Comparison of ENCODE assay signal across 8 cellular contexts in genomic region chrX:120308959-120309872, GRCh38. TPM values are rescaled to one million over a fixed set of nuclear protein-coding genes. Genes with fewer than 3 reads are reported as not detected.
A peak's percentile ranks its signal among the peaks of the same experiment; 100 is the strongest.
DNase-seq lines count a peak whose midpoint lies in the region; ATAC-seq and TF ChIP-seq lines count a peak whose summit lies in the region.

No MANE protein-coding gene starts in this region.

- WGBS in aorta, 2 donors: 1 to 34% methylated on average over 52 of the region's 52 CpGs

- H3K27ac Mint-ChIP-seq in activated naive CD4-positive, alpha-beta T cell treated with anti-CD3 and anti-CD28 coated beads, Interleukin-2, amount 50 U/mL, for 72 hours: peak overlapping the region; percentile 16 to 54

- CTCF ChIA-PET in Panc1 (lab: Charles Lee): interaction anchor here (0.6 to 0.7 kb wide), 3 partner anchors 22 to 191 kb away, joined by 3 to 9 read pairs (median 4); no protein-coding TSS in a partner anchor

- no peaks in the 10 kb centered on the region for H3K9me3 Mint-ChIP-seq in activated naive CD4-positive, alpha-beta T cell treated with anti-CD3 and anti-CD28 coated beads, Interleukin-2, amount 50 U/mL, for 72 hours

- H3K9me3 ChIP-seq in BE2C (no peaks in the 10 kb centered on the region), Panc1 (ENCODE audit: control insufficient read depth, insufficient read depth, low read depth, low read length) (no peaks in the 10 kb centered on the region), aorta (ENCODE audit: control insufficient read depth, low read length) (no peaks in the 10 kb centered on the region)

- TF ChIP-seq CTCF in BE2C (IDR thresholded peaks at IDR 0.05; ENCODE audit: low read depth, low read length): peak; percentile 50
- TF ChIP-seq CTCF in Panc1 (IDR thresholded peaks at IDR 0.05): peak; percentile 80

- H3K27me3 ChIP-seq in BE2C (peaks cover 16% of the 10 kb centered on the region), Panc1 (ENCODE audit: control insufficient read depth, insufficient read depth, low read length) (peaks cover 31% of the 10 kb centered on the region), rectal smooth muscle tissue (ENCODE audit: control insufficient read depth, insufficient read depth, low read length) (peaks cover 14% of the 10 kb centered on the region), aorta (ENCODE audit: control insufficient read depth in 1 of 2, insufficient read depth in 2 of 2, low read length in 1 of 2) (peaks cover 0 to 1% of the 10 kb centered on the region in 2 donors)

- DNase-seq in BE2C: peak; percentile 59
- no peak for DNase-seq in Panc1 (ENCODE audit: low read depth, low spot score)
- peak; percentile 45 to 59 for DNase-seq in activated naive CD4-positive, alpha-beta T cell treated with anti-CD3 and anti-CD28 coated beads, Interleukin-2, amount 50 U/mL, for 72 hours (ENCODE audit: low spot score in 2 of 2)
- DNase-seq in left ventricle myocardium superior: peak; percentile 61
- DNase-seq in aorta: peak; percentile 60 to 78

- H3K4me3 ChIP-seq in BE2C (ENCODE audit: low read depth, low read length) (peak overlapping the region; percentile 46), Panc1 (ENCODE audit: low read depth in 2 of 2, low read length in 2 of 2) (peak overlapping the region; percentile 27 to 45), rectal smooth muscle tissue (ENCODE audit: low read length) (peak overlapping the region; percentile 49), aorta (ENCODE audit: low read length in 2 of 2) (peak overlapping the region in 1 of 2 donors; percentile 24)

- POLR2A ChIA-PET in Panc1 (lab: Charles Lee): no interaction called here

- BruUV-seq in Panc1 (replicated peaks; lab: Mats Ljungman, UMichigan): no TSS peak

- intact Hi-C loops in Panc1 (cut with micrococcal nuclease; ENCODE audit: unreplicated experiment): loop anchor here (10.0 kb wide), 1 partner anchor 54 kb away; the partner anchor contains the start of gene ZBTB33
- intact Hi-C loops in left ventricle myocardium superior (cut with micrococcal nuclease): no loop called here
- intact Hi-C loops in aorta (cut with DNase I): no loop called here

- H3K36me3 ChIP-seq in BE2C (no peaks in the 10 kb centered on the region), Panc1 (ENCODE audit: control insufficient read depth, insufficient read depth, low read length) (no peaks in the 10 kb centered on the region), rectal smooth muscle tissue (ENCODE audit: control insufficient read depth, insufficient read depth, low read length) (no peaks in the 10 kb centered on the region), aorta (ENCODE audit: control insufficient read depth in 1 of 2, insufficient read depth in 2 of 2, low read length in 1 of 2) (no peaks in the 10 kb centered on the region)

- in situ Hi-C loops in Panc1 (cut with HindIII; ENCODE audit: low pct_unique_long_range_greater_than_20kb, low sequenced_read_pairs): no loop called here

- no peaks in the 10 kb centered on the region for H3K4me1 ChIP-seq in BE2C
- peaks cover 13% of the 10 kb centered on the region for H3K4me1 ChIP-seq in Panc1 (ENCODE audit: control insufficient read depth, insufficient read depth, low read length)
- peaks cover 4% of the 10 kb centered on the region for H3K4me1 ChIP-seq in rectal smooth muscle tissue (ENCODE audit: control insufficient read depth, insufficient read depth, low read length)
- H3K4me1 ChIP-seq in aorta (ENCODE audit: control insufficient read depth in 1 of 2, insufficient read depth in 2 of 2, low read length in 2 of 2): no peaks in the 10 kb centered on the region

- no peak overlapping the region for H3K9ac ChIP-seq in rectal smooth muscle tissue (ENCODE audit: low read length)

- peaks cover 0 to 7% of the 10 kb centered on the region in 2 donors for H3K36me3 Mint-ChIP-seq in activated naive CD4-positive, alpha-beta T cell treated with anti-CD3 and anti-CD28 coated beads, Interleukin-2, amount 50 U/mL, for 72 hours

- peak; percentile 88 for ATAC-seq in GM19328 (IDR thresholded peaks at IDR 0.05; ENCODE audit: unreplicated experiment)
- peak; percentile 94 for ATAC-seq in HG03457 (IDR thresholded peaks at IDR 0.05; ENCODE audit: unreplicated experiment)
- ATAC-seq in Panc1: peak; percentile 95
- ATAC-seq in activated naive CD4-positive, alpha-beta T cell treated with anti-CD3 and anti-CD28 coated beads, Interleukin-2, amount 50 U/mL, for 72 hours: peak; percentile 95 to 97
- ATAC-seq in left ventricle myocardium superior: peak; percentile 88
- peak; percentile 54 for ATAC-seq in aorta (ENCODE audit: low FRiP score)

- no peak overlapping the region for H3K27ac ChIP-seq in Panc1 (ENCODE audit: low read length)
- no peak overlapping the region for H3K27ac ChIP-seq in rectal smooth muscle tissue (ENCODE audit: low read depth, low read length)
- no peak overlapping the region for H3K27ac ChIP-seq in aorta (ENCODE audit: low read depth in 1 of 2, low read length in 2 of 2)

RNA-seq across cellular contexts. Expression of gene TMEM255A, which starts 2.0 kb away (rescaled TPM):
- not detected for polyA plus RNA-seq in BE2C (2012; ENCODE audit: insufficient read depth, insufficient read length, low read depth)
- 0.31 TPM for total RNA-seq in Panc1 (2021; ENCODE audit: unreplicated experiment)
- not detected for polyA plus RNA-seq in Panc1 (2012; ENCODE audit: insufficient read length)
- total RNA-seq in activated naive CD4-positive, alpha-beta T cell treated with anti-CD3 and anti-CD28 coated beads, Interleukin-2, amount 50 U/mL, for 72 hours: not detected
- 0.72 TPM for total RNA-seq in left ventricle myocardium superior
- 1 to 10 TPM; 1.3 to 4.3 TPM for total RNA-seq in aorta
- polyA plus RNA-seq in aorta: not detected

RNA-seq across cellular contexts. Expression of gene ATP1B4, which starts 52.7 kb away (rescaled TPM):
- polyA plus RNA-seq in BE2C (2012; ENCODE audit: insufficient read depth, insufficient read length, low read depth): 0.12 TPM
- total RNA-seq in Panc1 (2021; ENCODE audit: unreplicated experiment): not detected
- polyA plus RNA-seq in Panc1 (2012; ENCODE audit: insufficient read length): not detected
- not detected for total RNA-seq in activated naive CD4-positive, alpha-beta T cell treated with anti-CD3 and anti-CD28 coated beads, Interleukin-2, amount 50 U/mL, for 72 hours
- total RNA-seq in left ventricle myocardium superior: not detected
- total RNA-seq in aorta: not detected
- not detected for polyA plus RNA-seq in aorta

RNA-seq across cellular contexts. Expression of gene ZBTB33, which starts 58.6 kb away (rescaled TPM):
- 10.3 TPM for polyA plus RNA-seq in BE2C (2012; ENCODE audit: insufficient read depth, insufficient read length, low read depth)
- total RNA-seq in Panc1 (2021; ENCODE audit: unreplicated experiment): 21.5 TPM
- 8.9 TPM for polyA plus RNA-seq in Panc1 (2012; ENCODE audit: insufficient read length)
- total RNA-seq in activated naive CD4-positive, alpha-beta T cell treated with anti-CD3 and anti-CD28 coated beads, Interleukin-2, amount 50 U/mL, for 72 hours: 10 to 100 TPM; 12.3 to 12.8 TPM
- total RNA-seq in left ventricle myocardium superior: 6.4 TPM
- total RNA-seq in aorta: 10 to 100 TPM in 1 of 2 donors, 1 to 10 TPM in 1; 7.9 to 12.1 TPM
- 1 to 10 TPM; 2.6 to 3.4 TPM for polyA plus RNA-seq in aorta
